In genomic region chr6:117442313-117442712, GRCh38 we compare ENCODE assay signal across 10 cellular contexts. TPM values are rescaled to one million over a fixed set of nuclear protein-coding genes. Genes with fewer than 3 reads are reported as not detected.
"Had no signal": no experiment of that assay in that cellular context is flagged by ENCODE, and none has a peak within 500 bp of the region (broad histone marks: within the 10 kb centered on the region; RNA-seq: fewer than 3 reads in every experiment).

No MANE protein-coding gene starts in this region.

RNA-seq across cellular contexts. Expression of gene ROS1, which starts 16.6 kb away (rescaled TPM):
- total RNA-seq: chondrocyte; endodermal cell; epithelial cell of proximal tubule; mesothelial cell of epicardium; naive thymus-derived CD4-positive, alpha-beta T cell; osteocyte; right atrium auricular region; thoracic aorta; tibial nerve had no signal
- polyA plus RNA-seq: heart right ventricle; naive thymus-derived CD4-positive, alpha-beta T cell had no signal
